Comparison of ENCODE assay signal across 10 cellular contexts in the genomic region with DNA sequence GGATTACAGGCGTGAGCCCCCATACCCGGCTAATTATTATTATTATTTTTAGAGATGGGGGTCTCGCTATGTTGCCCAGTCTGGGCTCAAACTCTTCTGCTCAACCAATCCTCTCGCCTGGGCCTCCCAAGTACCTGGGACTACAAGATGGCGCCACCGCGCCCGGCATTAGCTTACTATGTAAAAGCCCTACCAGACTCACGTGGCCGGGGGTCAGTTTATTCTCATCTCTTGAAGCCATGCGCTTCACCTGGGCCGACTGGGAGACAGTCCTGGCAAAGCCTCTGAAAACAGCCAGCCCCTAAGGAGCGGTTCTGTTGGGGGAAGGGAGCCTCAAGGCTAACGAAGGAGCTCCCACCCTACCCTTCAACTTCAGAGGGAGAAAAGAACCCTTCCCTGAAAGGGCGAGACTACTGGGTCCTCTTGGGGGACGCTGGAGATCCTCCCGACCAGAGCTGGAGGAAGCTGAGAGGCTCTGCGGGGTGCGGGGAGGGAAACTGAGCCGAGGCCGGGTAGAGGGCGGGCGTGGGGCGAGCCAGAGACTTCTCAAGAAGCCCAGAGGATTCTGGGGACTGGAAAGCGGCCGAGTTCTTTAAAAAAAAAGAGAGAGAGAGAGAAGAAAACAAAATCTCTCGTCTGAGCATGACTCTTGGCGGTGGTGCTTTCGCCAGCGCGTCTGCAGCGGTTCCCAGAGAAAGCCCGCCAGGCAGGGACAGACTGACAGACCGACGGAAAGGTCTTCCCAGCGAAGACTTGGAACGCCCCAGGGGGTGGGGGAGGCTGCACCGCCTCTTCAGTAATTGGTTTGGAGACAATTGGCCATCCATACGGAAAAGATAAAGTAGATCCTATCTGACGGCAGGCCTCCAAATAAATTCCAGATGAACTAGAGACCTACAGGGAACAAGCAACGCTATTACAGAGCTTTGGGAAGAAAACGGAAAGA. TPM values are rescaled to one million over a fixed set of nuclear protein-coding genes. Genes with fewer than 3 reads are reported as not detected.
DNase-seq lines count a peak whose midpoint lies in the region; ATAC-seq, FAIRE-seq and TF ChIP-seq lines count a peak whose summit lies in the region.
"Had no signal": no experiment of that assay in that cellular context is flagged by ENCODE, and none has a peak within 500 bp of the region (broad histone marks: within the 10 kb centered on the region; RNA-seq: fewer than 3 reads in every experiment).

No MANE protein-coding gene starts in this region.

- H3K9me3 ChIP-seq in endothelial cell of umbilical vein (replicated peaks; ENCODE audit: control insufficient read depth, insufficient read depth, low read length) (no peaks in the 10 kb centered on the region), upper lobe of left lung (no peaks in the 10 kb centered on the region)
- H3K9me3 ChIP-seq: BLaER1 had no signal

- peak overlapping the region; percentile 95 for H3K4ac ChIP-seq in mesendoderm (ENCODE audit: low read depth, low read length)

- peak; percentile 74 for FAIRE-seq in endothelial cell of umbilical vein (lab: Jason Lieb, UNC)

- H3K27me3 Mint-ChIP-seq in activated CD8-positive, alpha-beta T cell treated with anti-CD3 and anti-CD28 coated beads for 36 hours = peaks cover 14% of the 10 kb centered on the region
- peaks cover 21% of the 10 kb centered on the region for H3K27me3 Mint-ChIP-seq in activated CD8-positive, alpha-beta T cell treated with anti-CD3 and anti-CD28 coated beads, Interleukin-2, amount 10 ng/mL, durations not matched to agents 7 days and 5 days (ENCODE audit: low read depth)

- TF ChIP-seq POLR2A in endothelial cell of umbilical vein (IDR thresholded peaks at IDR 0.05; ENCODE audit: low read depth, low read length) (no peak), upper lobe of left lung (IDR thresholded peaks at IDR 0.05) (no peak)

- H3K18ac ChIP-seq in mesendoderm (ENCODE audit: low read length) = peak overlapping the region; percentile 33

- peak overlapping the region; percentile 1 for H2BK15ac ChIP-seq in mesendoderm (replicated peaks; ENCODE audit: low read depth)

- H3K27me3 ChIP-seq in endothelial cell of umbilical vein (ENCODE audit: control insufficient read depth in 2 of 2, insufficient read depth in 2 of 2, low read length in 2 of 2) = no peaks in the 10 kb centered on the region
- no peaks in the 10 kb centered on the region for H3K27me3 ChIP-seq in mesendoderm (ENCODE audit: insufficient read depth, low read length, poor library complexity)
- peaks cover 0 to 4% (median 0%) of the 10 kb centered on the region in 4 donors for H3K27me3 ChIP-seq in upper lobe of left lung
- H3K27me3 ChIP-seq: BLaER1 had no signal

- peaks cover 15% of the 10 kb centered on the region for H3K4me1 Mint-ChIP-seq in activated CD8-positive, alpha-beta T cell treated with anti-CD3 and anti-CD28 coated beads for 36 hours (ENCODE audit: low read depth)
- H3K4me1 Mint-ChIP-seq in activated CD8-positive, alpha-beta T cell treated with anti-CD3 and anti-CD28 coated beads, Interleukin-2, amount 10 ng/mL, durations not matched to agents 7 days and 5 days (ENCODE audit: low read depth) = peaks cover 14% of the 10 kb centered on the region

- peak overlapping the region; percentile 66 for H2BK5ac ChIP-seq in mesendoderm (ENCODE audit: low read length)

- H3K4me3 Mint-ChIP-seq in activated CD8-positive, alpha-beta T cell treated with anti-CD3 and anti-CD28 coated beads for 36 hours = peak overlapping the region; percentile 35
- H3K4me3 Mint-ChIP-seq in activated CD8-positive, alpha-beta T cell treated with anti-CD3 and anti-CD28 coated beads, Interleukin-2, amount 10 ng/mL, durations not matched to agents 7 days and 5 days = no peak overlapping the region

- H2AK5ac ChIP-seq in mesendoderm (ENCODE audit: low read length) = no peak overlapping the region

- H3K9me3 Mint-ChIP-seq in activated CD8-positive, alpha-beta T cell treated with anti-CD3 and anti-CD28 coated beads for 36 hours = peaks cover 4% of the 10 kb centered on the region
- no peaks in the 10 kb centered on the region for H3K9me3 Mint-ChIP-seq in activated CD8-positive, alpha-beta T cell treated with anti-CD3 and anti-CD28 coated beads, Interleukin-2, amount 10 ng/mL, durations not matched to agents 7 days and 5 days (ENCODE audit: insufficient read depth)

- no peak for TF ChIP-seq EP300 in upper lobe of left lung (IDR thresholded peaks at IDR 0.05)

- dilution Hi-C loops in endothelial cell of umbilical vein (cut with MboI; ENCODE audit: extremely low pct_ligation_motif_present, low sequenced_read_pairs) = no loop called here

- BruUV-seq in endothelial cell of umbilical vein (replicated peaks; lab: Mats Ljungman, UMichigan) = no TSS peak

- H3K36me3 ChIP-seq in endothelial cell of umbilical vein (ENCODE audit: control insufficient read depth in 2 of 2, extremely low read depth in 1 of 2, insufficient read depth in 2 of 2, low read length in 2 of 2) (no peaks in the 10 kb centered on the region), mesendoderm (ENCODE audit: control insufficient read depth, insufficient read depth, low read length) (no peaks in the 10 kb centered on the region), upper lobe of left lung (no peaks in the 10 kb centered on the region)
- H3K36me3 ChIP-seq: BLaER1 had no signal

- H3K79me1 ChIP-seq in mesendoderm (ENCODE audit: low read length) = no peaks in the 10 kb centered on the region

- TF ChIP-seq CTCF in activated CD8-positive, alpha-beta T cell treated with anti-CD3 and anti-CD28 coated beads for 36 hours (IDR thresholded peaks at IDR 0.05) = no peak
- TF ChIP-seq CTCF in endothelial cell of umbilical vein (IDR thresholded peaks at IDR 0.05; ENCODE audit: extremely low read depth in 1 of 2, insufficient read depth in 1 of 2, low read depth in 1 of 2, low read length in 2 of 2) = no peak
- no peak for TF ChIP-seq CTCF in upper lobe of left lung (IDR thresholded peaks at IDR 0.05)

- H3K4me3 ChIP-seq in endothelial cell of umbilical vein (replicated peaks in 1 of 3; ENCODE audit: insufficient read depth in 1 of 3, low read depth in 1 of 3, low read length in 3 of 3) = peak overlapping the region; percentile 17 to 50 (median 22)
- H3K4me3 ChIP-seq in mesendoderm (ENCODE audit: low read length) = no peak overlapping the region
- peak overlapping the region in 3 of 4 donors; percentile 29 to 46 (median 44) for H3K4me3 ChIP-seq in upper lobe of left lung
- H3K4me3 ChIP-seq: BLaER1 had no signal

- H3K9ac ChIP-seq in endothelial cell of umbilical vein (replicated peaks; ENCODE audit: extremely low read depth, insufficient read depth, low read length) = peak overlapping the region; percentile 29
- H3K9ac ChIP-seq in mesendoderm (ENCODE audit: low read length) = peak overlapping the region; percentile 52
- H3K9ac ChIP-seq: BLaER1 had no signal

- peak overlapping the region; percentile 91 for H2AFZ ChIP-seq in endothelial cell of umbilical vein (ENCODE audit: low read depth, low read length)

- no peaks in the 10 kb centered on the region for H3K79me2 ChIP-seq in endothelial cell of umbilical vein (ENCODE audit: control insufficient read depth, insufficient read depth, low read length)
- no peaks in the 10 kb centered on the region for H3K79me2 ChIP-seq in mesendoderm (ENCODE audit: control insufficient read depth, insufficient read depth, low read length)

- no peak for ATAC-seq in activated CD8-positive, alpha-beta T cell treated with anti-CD3 and anti-CD28 coated beads for 36 hours
- ATAC-seq in activated CD8-positive, alpha-beta T cell treated with anti-CD3 and anti-CD28 coated beads, Interleukin-2, amount 10 ng/mL, durations not matched to agents 7 days and 5 days = no peak
- peak; percentile 73 to 89 for ATAC-seq in upper lobe of left lung (ENCODE audit: low FRiP score in 2 of 2)
- ATAC-seq in GM21529 (IDR thresholded peaks at IDR 0.05; ENCODE audit: unreplicated experiment) = no peak
- ATAC-seq in GM21737 (IDR thresholded peaks at IDR 0.05; ENCODE audit: unreplicated experiment) = no peak

- no peak overlapping the region for H3K27ac Mint-ChIP-seq in activated CD8-positive, alpha-beta T cell treated with anti-CD3 and anti-CD28 coated beads for 36 hours
- H3K27ac Mint-ChIP-seq in activated CD8-positive, alpha-beta T cell treated with anti-CD3 and anti-CD28 coated beads, Interleukin-2, amount 10 ng/mL, durations not matched to agents 7 days and 5 days = no peak overlapping the region

- intact Hi-C loops in activated CD8-positive, alpha-beta T cell treated with anti-CD3 and anti-CD28 coated beads for 36 hours (cut with micrococcal nuclease) = no loop called here
- intact Hi-C loops in endothelial cell of umbilical vein (cut with micrococcal nuclease) = no loop called here

- H3K23ac ChIP-seq in mesendoderm (ENCODE audit: low read length) = no peak overlapping the region

- H3K4me1 ChIP-seq in endothelial cell of umbilical vein (ENCODE audit: control insufficient read depth, extremely low read depth, insufficient read depth, low read length) (peaks cover 4% of the 10 kb centered on the region), mesendoderm (ENCODE audit: control insufficient read depth, low read depth, low read length) (peaks cover 2% of the 10 kb centered on the region), upper lobe of left lung (peaks cover 3 to 15% (median 11%) of the 10 kb centered on the region in 4 donors)

- H4K8ac ChIP-seq in mesendoderm (ENCODE audit: low read depth, low read length) = no peak overlapping the region

- H2BK120ac ChIP-seq in mesendoderm (ENCODE audit: low read depth, low read length) = peak overlapping the region; percentile 5

- H3K4me2 ChIP-seq in endothelial cell of umbilical vein (ENCODE audit: insufficient read depth, low read length) (peak overlapping the region; percentile 88), mesendoderm (ENCODE audit: low read length) (peak overlapping the region; percentile 29)
- H3K4me2 ChIP-seq: BLaER1 had no signal

- POLR2A ChIA-PET in activated CD8-positive, alpha-beta T cell treated with anti-CD3 and anti-CD28 coated beads for 36 hours (lab: Charles Lee) = interaction anchor here (2.1 kb wide), 1 partner anchor 13 kb away, joined by 5 read pairs; no protein-coding TSS in a partner anchor
- POLR2A ChIA-PET in activated CD8-positive, alpha-beta T cell treated with anti-CD3 and anti-CD28 coated beads, Interleukin-2, amount 10 ng/mL, durations not matched to agents 7 days and 5 days (lab: Charles Lee) = no interaction called here
- POLR2A ChIA-PET in endothelial cell of umbilical vein (lab: Charles Lee) = no interaction called here

- DNase-seq in activated CD8-positive, alpha-beta T cell treated with anti-CD3 and anti-CD28 coated beads for 36 hours = no peak
- no peak for DNase-seq in activated CD8-positive, alpha-beta T cell treated with anti-CD3 and anti-CD28 coated beads, Interleukin-2, amount 10 ng/mL, durations not matched to agents 7 days and 5 days
- DNase-seq in endothelial cell of umbilical vein (ENCODE audit: low read depth, low spot score) = peak; percentile 39
- peak; percentile 92 for DNase-seq in mesendoderm
- DNase-seq in upper lobe of left lung = peak in 1 of 2 donors; percentile 59
- no peak for DNase-seq in activated CD8-positive, alpha-beta memory T cell treated with anti-CD3 and anti-CD28 coated beads, Interleukin-2, amount 50 U/mL, for 4 hours
- DNase-seq: stimulated activated CD4-positive, alpha-beta T cell treated with anti-CD3 and anti-CD28 coated beads, Interleukin-4, amount 100 ng/mL, for 24 hours had no signal

- no peaks in the 10 kb centered on the region for H3K9me1 ChIP-seq in endothelial cell of umbilical vein (replicated peaks; ENCODE audit: control insufficient read depth, extremely low read depth, insufficient read depth, low read length)

- CTCF ChIA-PET in activated CD8-positive, alpha-beta T cell treated with anti-CD3 and anti-CD28 coated beads for 36 hours (lab: Charles Lee) = interaction anchor here (0.9 to 1.3 kb wide), 2 partner anchors 13 to 75 kb away, joined by 3 read pairs; no protein-coding TSS in a partner anchor
- CTCF ChIA-PET in activated CD8-positive, alpha-beta T cell treated with anti-CD3 and anti-CD28 coated beads, Interleukin-2, amount 10 ng/mL, durations not matched to agents 7 days and 5 days (lab: Charles Lee) = interaction anchor here (0.6 to 1.0 kb wide), 2 partner anchors 21 to 58 kb away, joined by 3 to 4 read pairs; no protein-coding TSS in a partner anchor
- CTCF ChIA-PET in endothelial cell of umbilical vein (lab: Charles Lee) = interaction anchor here (1.4 kb wide), 2 partner anchors 23 to 75 kb away, joined by 5 to 9 read pairs; a partner anchor contains a TSS

- peak overlapping the region; percentile 70 for H3K56ac ChIP-seq in mesendoderm (ENCODE audit: low read length)

- no CpG with 5 or more reads among the region's 42 CpGs for WGBS in mesendoderm (ENCODE audit: extremely low coverage, insufficient coverage, low lambda C conversion rate)
- WGBS in upper lobe of left lung, 2 donors = 21 to 27% methylated on average over 35 to 42 of the region's 42 CpGs

- H3K36me3 Mint-ChIP-seq in activated CD8-positive, alpha-beta T cell treated with anti-CD3 and anti-CD28 coated beads for 36 hours (ENCODE audit: low read depth) = no peaks in the 10 kb centered on the region
- no peaks in the 10 kb centered on the region for H3K36me3 Mint-ChIP-seq in activated CD8-positive, alpha-beta T cell treated with anti-CD3 and anti-CD28 coated beads, Interleukin-2, amount 10 ng/mL, durations not matched to agents 7 days and 5 days (ENCODE audit: low read depth)

- no peaks in the 10 kb centered on the region for H4K20me1 ChIP-seq in endothelial cell of umbilical vein (replicated peaks; ENCODE audit: control insufficient read depth, extremely low read depth, insufficient read depth, low read length)
- H4K20me1 ChIP-seq: BLaER1 had no signal

- H3K27ac ChIP-seq in endothelial cell of umbilical vein (ENCODE audit: insufficient read depth, low read depth, low read length) (no peak overlapping the region), mesendoderm (ENCODE audit: low read depth, low read length) (peak overlapping the region; percentile 71), upper lobe of left lung (peak overlapping the region; percentile 10 to 79 (median 69))
- H3K27ac ChIP-seq: BLaER1 had no signal

- H4K5ac ChIP-seq in mesendoderm (ENCODE audit: low read length) = no peak overlapping the region

RNA-seq across cellular contexts. Expression of a gene that starts 5.6 kb away (rescaled TPM):
- total RNA-seq in activated CD8-positive, alpha-beta T cell treated with anti-CD3 and anti-CD28 coated beads for 36 hours = 1 to 10 TPM; 7.5 TPM
- 1 to 10 TPM; 8.0 to 8.1 TPM for total RNA-seq in activated CD8-positive, alpha-beta T cell treated with anti-CD3 and anti-CD28 coated beads, Interleukin-2, amount 10 ng/mL, durations not matched to agents 7 days and 5 days
- total RNA-seq in endothelial cell of umbilical vein (13.1 and 13.2 TPM in 2 replicates), upper lobe of left lung (100 to 1,000 TPM in 1 of 6 donors, 10 to 100 TPM in 5; 12.4 to 104 (median 15.2) TPM)
- polyA plus RNA-seq in endothelial cell of umbilical vein = 17.7 and 19.4 TPM in 2 replicates
- polyA plus RNA-seq in endothelial cell of umbilical vein (2011; cell fraction: cytosol; rRNA removed) = 6.7 and 9.7 TPM in 2 replicates
- 52.9 and 63.6 TPM in 2 replicates for polyA plus RNA-seq in endothelial cell of umbilical vein (2011; cell fraction: nucleus; rRNA removed)
- 13.6 and 17.5 TPM in 2 replicates for polyA plus RNA-seq in endothelial cell of umbilical vein (2012)
- polyA minus RNA-seq in endothelial cell of umbilical vein = 7.0 and 10.2 TPM in 2 replicates
- 3.5 TPM for polyA minus RNA-seq in endothelial cell of umbilical vein (2011; cell fraction: cytosol; rRNA and poly(A)+ RNA removed)
- polyA minus RNA-seq in endothelial cell of umbilical vein (2011; cell fraction: nucleus; rRNA and poly(A)+ RNA removed) = 12.4 and 16.1 TPM in 2 replicates
- polyA plus RNA-seq in mesendoderm (2013, experiment 1 of 2) = 6.8 TPM
- polyA plus RNA-seq in mesendoderm (2013, experiment 2 of 2) = 7.1 TPM

RNA-seq across cellular contexts. Expression of a gene that starts 23.3 kb away (rescaled TPM):
- total RNA-seq in activated CD8-positive, alpha-beta T cell treated with anti-CD3 and anti-CD28 coated beads for 36 hours = under 1 TPM; 0.29 to 0.65 TPM
- total RNA-seq in activated CD8-positive, alpha-beta T cell treated with anti-CD3 and anti-CD28 coated beads, Interleukin-2, amount 10 ng/mL, durations not matched to agents 7 days and 5 days = 1 to 10 TPM in 1 of 2 experiments, under 1 TPM in 1; 0.79 to 1.2 TPM
- total RNA-seq in endothelial cell of umbilical vein (11.3 and 13.2 TPM in 2 replicates), upper lobe of left lung (10 to 100 TPM; 18.4 to 93.2 (median 28.4) TPM)
- polyA plus RNA-seq in endothelial cell of umbilical vein = 5.4 and 6.8 TPM in 2 replicates
- 2.4 and 3.6 TPM in 2 replicates for polyA plus RNA-seq in endothelial cell of umbilical vein (2011; cell fraction: cytosol; rRNA removed)
- polyA plus RNA-seq in endothelial cell of umbilical vein (2011; cell fraction: nucleus; rRNA removed) = 5.3 and 6.6 TPM in 2 replicates
- 5.4 and 9.0 TPM in 2 replicates for polyA plus RNA-seq in endothelial cell of umbilical vein (2012)
- 2.5 and 3.3 TPM in 2 replicates for polyA minus RNA-seq in endothelial cell of umbilical vein
- polyA minus RNA-seq in endothelial cell of umbilical vein (2011; cell fraction: cytosol; rRNA and poly(A)+ RNA removed) = 21.0 TPM
- polyA minus RNA-seq in endothelial cell of umbilical vein (2011; cell fraction: nucleus; rRNA and poly(A)+ RNA removed) = 1.9 and 2.5 TPM in 2 replicates
- 5.1 TPM for polyA plus RNA-seq in mesendoderm (2013, experiment 1 of 2)
- 5.7 TPM for polyA plus RNA-seq in mesendoderm (2013, experiment 2 of 2)

RNA-seq across cellular contexts. Expression of a gene that starts 28.2 kb away (rescaled TPM):
- not detected for total RNA-seq in activated CD8-positive, alpha-beta T cell treated with anti-CD3 and anti-CD28 coated beads for 36 hours
- total RNA-seq in activated CD8-positive, alpha-beta T cell treated with anti-CD3 and anti-CD28 coated beads, Interleukin-2, amount 10 ng/mL, durations not matched to agents 7 days and 5 days = under 1 TPM; 0.13 to 0.29 TPM
- 1.3 TPM in 1 of 2 replicates, not detected in the other for total RNA-seq in endothelial cell of umbilical vein
- 1.1 and 1.4 TPM in 2 replicates for polyA plus RNA-seq in endothelial cell of umbilical vein
- 0.49 and 1.0 TPM in 2 replicates for polyA plus RNA-seq in endothelial cell of umbilical vein (2011; cell fraction: cytosol; rRNA removed)
- 0.49 and 1.1 TPM in 2 replicates for polyA plus RNA-seq in endothelial cell of umbilical vein (2011; cell fraction: nucleus; rRNA removed)
- 2.1 and 4.5 TPM in 2 replicates for polyA plus RNA-seq in endothelial cell of umbilical vein (2012)
- 0.36 and 0.55 TPM in 2 replicates for polyA minus RNA-seq in endothelial cell of umbilical vein
- polyA minus RNA-seq in endothelial cell of umbilical vein (2011; cell fraction: cytosol; rRNA and poly(A)+ RNA removed) = not detected
- polyA minus RNA-seq in endothelial cell of umbilical vein (2011; cell fraction: nucleus; rRNA and poly(A)+ RNA removed) = 0.29 and 0.63 TPM in 2 replicates
- 0.08 TPM for polyA plus RNA-seq in mesendoderm (2013, experiment 1 of 2)
- polyA plus RNA-seq in mesendoderm (2013, experiment 2 of 2) = 0.21 TPM
- total RNA-seq in upper lobe of left lung = 1 to 10 TPM in 4 of 6 donors, under 1 TPM in 2; 0.30 to 2.2 (median 1.4) TPM

RNA-seq across cellular contexts. Expression of a gene that starts 28.9 kb away (rescaled TPM):
- under 1 TPM; 0.13 to 0.25 TPM for total RNA-seq in activated CD8-positive, alpha-beta T cell treated with anti-CD3 and anti-CD28 coated beads for 36 hours
- under 1 TPM; 0.71 to 0.78 TPM for total RNA-seq in activated CD8-positive, alpha-beta T cell treated with anti-CD3 and anti-CD28 coated beads, Interleukin-2, amount 10 ng/mL, durations not matched to agents 7 days and 5 days
- 3.6 and 44.8 TPM in 2 replicates for total RNA-seq in endothelial cell of umbilical vein
- 26.3 and 27.3 TPM in 2 replicates for polyA plus RNA-seq in endothelial cell of umbilical vein
- polyA plus RNA-seq in endothelial cell of umbilical vein (2011; cell fraction: cytosol; rRNA removed) = 16.5 and 18.9 TPM in 2 replicates
- 73.5 and 81.1 TPM in 2 replicates for polyA plus RNA-seq in endothelial cell of umbilical vein (2011; cell fraction: nucleus; rRNA removed)
- 40.8 and 55.4 TPM in 2 replicates for polyA plus RNA-seq in endothelial cell of umbilical vein (2012)
- 28.1 and 29.9 TPM in 2 replicates for polyA minus RNA-seq in endothelial cell of umbilical vein
- 1.2 TPM for polyA minus RNA-seq in endothelial cell of umbilical vein (2011; cell fraction: cytosol; rRNA and poly(A)+ RNA removed)
- 17.0 and 20.2 TPM in 2 replicates for polyA minus RNA-seq in endothelial cell of umbilical vein (2011; cell fraction: nucleus; rRNA and poly(A)+ RNA removed)
- 0.32 TPM for polyA plus RNA-seq in mesendoderm (2013, experiment 1 of 2)
- 0.27 TPM for polyA plus RNA-seq in mesendoderm (2013, experiment 2 of 2)
- total RNA-seq in upper lobe of left lung = 10 to 100 TPM in 1 of 6 donors, 1 to 10 TPM in 5; 1.7 to 37.7 (median 4.3) TPM

RNA-seq across cellular contexts. Expression of a gene that starts 44.0 kb away (rescaled TPM):
- 10 to 100 TPM; 79.5 to 82.4 TPM for total RNA-seq in activated CD8-positive, alpha-beta T cell treated with anti-CD3 and anti-CD28 coated beads for 36 hours
- 10 to 100 TPM; 82.3 to 83.4 TPM for total RNA-seq in activated CD8-positive, alpha-beta T cell treated with anti-CD3 and anti-CD28 coated beads, Interleukin-2, amount 10 ng/mL, durations not matched to agents 7 days and 5 days
- total RNA-seq in endothelial cell of umbilical vein (96.9 and 102 TPM in 2 replicates), upper lobe of left lung (10 to 100 TPM; 27.3 to 55.4 (median 31.8) TPM)
- polyA plus RNA-seq in endothelial cell of umbilical vein = 132 and 173 TPM in 2 replicates
- polyA plus RNA-seq in endothelial cell of umbilical vein (2011; cell fraction: cytosol; rRNA removed) = 127 and 128 TPM in 2 replicates
- polyA plus RNA-seq in endothelial cell of umbilical vein (2011; cell fraction: nucleus; rRNA removed) = 80.9 and 88.0 TPM in 2 replicates
- polyA plus RNA-seq in endothelial cell of umbilical vein (2012) = 110 and 153 TPM in 2 replicates
- 80.1 and 91.1 TPM in 2 replicates for polyA minus RNA-seq in endothelial cell of umbilical vein
- 79.4 TPM for polyA minus RNA-seq in endothelial cell of umbilical vein (2011; cell fraction: cytosol; rRNA and poly(A)+ RNA removed)
- 21.2 and 25.3 TPM in 2 replicates for polyA minus RNA-seq in endothelial cell of umbilical vein (2011; cell fraction: nucleus; rRNA and poly(A)+ RNA removed)
- polyA plus RNA-seq in mesendoderm (2013, experiment 1 of 2) = 75.5 TPM
- 75.7 TPM for polyA plus RNA-seq in mesendoderm (2013, experiment 2 of 2)

Comparison
In these comparisons a context has a peak if more than half of its experiments do, and no peak if none do; other contexts are left out.
1. ATAC-seq: peak in upper lobe of left lung (2 of 2); none in activated CD8-positive, alpha-beta T cell treated with anti-CD3 and anti-CD28 coated beads for 36 hours (single experiment), activated CD8-positive, alpha-beta T cell treated with anti-CD3 and anti-CD28 coated beads, Interleukin-2, amount 10 ng/mL, durations not matched to agents 7 days and 5 days (single experiment), GM21529 (single experiment) and GM21737 (single experiment).
2. DNase-seq: peak in endothelial cell of umbilical vein (single experiment) and mesendoderm (single experiment); none in activated CD8-positive, alpha-beta T cell treated with anti-CD3 and anti-CD28 coated beads for 36 hours (single experiment), activated CD8-positive, alpha-beta T cell treated with anti-CD3 and anti-CD28 coated beads, Interleukin-2, amount 10 ng/mL, durations not matched to agents 7 days and 5 days (single experiment) and activated CD8-positive, alpha-beta memory T cell treated with anti-CD3 and anti-CD28 coated beads, Interleukin-2, amount 50 U/mL, for 4 hours (single experiment).